ENCODE assay signal across 1 cellular context in the genomic region with DNA sequence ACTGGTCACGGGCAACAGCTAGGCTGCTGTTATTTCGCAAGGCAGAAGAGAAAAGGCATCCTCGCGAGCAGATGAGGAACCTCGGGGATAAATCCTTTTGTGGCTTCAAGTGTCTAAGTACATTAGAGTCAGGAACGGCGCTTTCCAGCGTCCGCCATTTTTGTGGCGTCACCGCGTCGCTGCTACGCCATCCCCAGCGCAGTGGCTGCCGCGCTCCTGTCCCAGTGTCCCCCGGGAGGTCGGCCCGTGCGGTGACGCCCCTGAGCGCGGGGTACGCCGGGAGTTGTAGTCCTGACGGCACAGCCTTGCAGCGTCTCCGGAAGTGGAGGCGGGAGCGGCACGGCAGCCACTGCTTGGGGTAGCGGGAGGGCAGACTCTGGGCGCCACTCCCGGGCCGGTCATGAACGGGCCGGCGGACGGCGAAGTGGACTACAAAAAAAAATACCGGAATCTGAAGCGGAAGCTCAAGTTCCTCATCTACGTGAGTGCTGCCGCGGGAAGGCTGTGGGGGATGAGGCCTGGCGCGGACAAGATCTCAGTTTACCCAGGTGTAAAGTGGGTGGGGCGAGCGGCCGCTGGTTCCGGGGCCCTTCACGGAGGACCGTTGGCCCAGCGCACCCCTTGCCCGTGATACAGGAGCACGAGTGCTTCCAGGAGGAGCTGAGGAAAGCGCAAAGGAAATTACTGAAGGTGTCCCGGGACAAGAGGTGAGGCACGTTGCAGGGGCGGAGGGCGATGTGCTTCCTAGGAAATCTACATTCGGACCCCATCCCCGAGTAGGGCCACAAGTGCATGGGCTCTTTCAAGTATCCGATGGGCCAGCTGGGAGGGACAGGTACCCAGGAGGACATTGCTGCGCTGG.
A peak's percentile ranks its signal among the peaks of the same experiment; 100 is the strongest.
TF ChIP-seq lines count a peak whose summit lies in the region.

A gene with protein sequence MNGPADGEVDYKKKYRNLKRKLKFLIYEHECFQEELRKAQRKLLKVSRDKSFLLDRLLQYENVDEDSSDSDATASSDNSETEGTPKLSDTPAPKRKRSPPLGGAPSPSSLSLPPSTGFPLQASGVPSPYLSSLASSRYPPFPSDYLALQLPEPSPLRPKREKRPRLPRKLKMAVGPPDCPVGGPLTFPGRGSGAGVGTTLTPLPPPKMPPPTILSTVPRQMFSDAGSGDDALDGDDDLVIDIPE (plus strand): TSS at position 331 of the 862 bp plus-strand sequence. CDS start 70 bp downstream, at position 401.

TF ChIP-seq in HepG2, 621 proteins besides CTCF, POLR2A, EP300 and RAD21 (continued from another document and continues in another):
- TF ChIP-seq, protein P1, sequence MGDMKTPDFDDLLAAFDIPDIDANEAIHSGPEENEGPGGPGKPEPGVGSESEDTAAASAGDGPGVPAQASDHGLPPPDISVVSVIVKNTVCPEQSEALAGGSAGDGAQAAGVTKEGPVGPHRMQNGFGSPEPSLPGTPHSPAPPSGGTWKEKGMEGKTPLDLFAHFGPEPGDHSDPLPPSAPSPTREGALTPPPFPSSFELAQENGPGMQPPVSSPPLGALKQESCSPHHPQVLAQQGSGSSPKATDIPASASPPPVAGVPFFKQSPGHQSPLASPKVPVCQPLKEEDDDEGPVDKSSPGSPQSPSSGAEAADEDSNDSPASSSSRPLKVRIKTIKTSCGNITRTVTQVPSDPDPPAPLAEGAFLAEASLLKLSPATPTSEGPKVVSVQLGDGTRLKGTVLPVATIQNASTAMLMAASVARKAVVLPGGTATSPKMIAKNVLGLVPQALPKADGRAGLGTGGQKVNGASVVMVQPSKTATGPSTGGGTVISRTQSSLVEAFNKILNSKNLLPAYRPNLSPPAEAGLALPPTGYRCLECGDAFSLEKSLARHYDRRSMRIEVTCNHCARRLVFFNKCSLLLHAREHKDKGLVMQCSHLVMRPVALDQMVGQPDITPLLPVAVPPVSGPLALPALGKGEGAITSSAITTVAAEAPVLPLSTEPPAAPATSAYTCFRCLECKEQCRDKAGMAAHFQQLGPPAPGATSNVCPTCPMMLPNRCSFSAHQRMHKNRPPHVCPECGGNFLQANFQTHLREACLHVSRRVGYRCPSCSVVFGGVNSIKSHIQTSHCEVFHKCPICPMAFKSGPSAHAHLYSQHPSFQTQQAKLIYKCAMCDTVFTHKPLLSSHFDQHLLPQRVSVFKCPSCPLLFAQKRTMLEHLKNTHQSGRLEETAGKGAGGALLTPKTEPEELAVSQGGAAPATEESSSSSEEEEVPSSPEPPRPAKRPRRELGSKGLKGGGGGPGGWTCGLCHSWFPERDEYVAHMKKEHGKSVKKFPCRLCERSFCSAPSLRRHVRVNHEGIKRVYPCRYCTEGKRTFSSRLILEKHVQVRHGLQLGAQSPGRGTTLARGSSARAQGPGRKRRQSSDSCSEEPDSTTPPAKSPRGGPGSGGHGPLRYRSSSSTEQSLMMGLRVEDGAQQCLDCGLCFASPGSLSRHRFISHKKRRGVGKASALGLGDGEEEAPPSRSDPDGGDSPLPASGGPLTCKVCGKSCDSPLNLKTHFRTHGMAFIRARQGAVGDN (CRISPR knock-in tag; IDR thresholded peaks at IDR 0.05) = peak; percentile 96
- peak; percentile 61 for TF ChIP-seq FOXP4 (CRISPR knock-in tag; IDR thresholded peaks at IDR 0.05)
- no peak for TF ChIP-seq NBN (conservative IDR thresholded peaks at IDR 0.05)
- TF ChIP-seq, protein P2, sequence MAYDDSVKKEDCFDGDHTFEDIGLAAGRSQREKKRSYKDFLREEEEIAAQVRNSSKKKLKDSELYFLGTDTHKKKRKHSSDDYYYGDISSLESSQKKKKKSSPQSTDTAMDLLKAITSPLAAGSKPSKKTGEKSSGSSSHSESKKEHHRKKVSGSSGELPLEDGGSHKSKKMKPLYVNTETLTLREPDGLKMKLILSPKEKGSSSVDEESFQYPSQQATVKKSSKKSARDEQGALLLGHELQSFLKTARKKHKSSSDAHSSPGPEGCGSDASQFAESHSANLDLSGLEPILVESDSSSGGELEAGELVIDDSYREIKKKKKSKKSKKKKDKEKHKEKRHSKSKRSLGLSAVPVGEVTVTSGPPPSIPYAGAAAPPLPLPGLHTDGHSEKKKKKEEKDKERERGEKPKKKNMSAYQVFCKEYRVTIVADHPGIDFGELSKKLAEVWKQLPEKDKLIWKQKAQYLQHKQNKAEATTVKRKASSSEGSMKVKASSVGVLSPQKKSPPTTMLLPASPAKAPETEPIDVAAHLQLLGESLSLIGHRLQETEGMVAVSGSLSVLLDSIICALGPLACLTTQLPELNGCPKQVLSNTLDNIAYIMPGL (CRISPR knock-in tag; IDR thresholded peaks at IDR 0.05; ENCODE audit: borderline replicate concordance in 1 of 2, low read depth in 1 of 2) = peak; percentile 91 to 97
- 0 out of 2 replicates have a peak, but pooled peaks have one; percentile 11 for TF ChIP-seq TGIF2 (CRISPR knock-in tag; IDR thresholded peaks at IDR 0.05)
- peak; percentile 40; the same call in 1 of the 2 replicates for TF ChIP-seq ZNF747 (CRISPR knock-in tag; IDR thresholded peaks at IDR 0.05; ENCODE audit: borderline replicate concordance)
- TF ChIP-seq ATAD3A (CRISPR knock-in tag; IDR thresholded peaks at IDR 0.05) = no peak
- TF ChIP-seq REPIN1 (CRISPR knock-in tag; IDR thresholded peaks at IDR 0.05; ENCODE audit: borderline replicate concordance, low read depth) = peak; percentile 54; the same call in 1 of the 2 replicates
- TF ChIP-seq ZNF776 (CRISPR knock-in tag; IDR thresholded peaks at IDR 0.05) = no peak; the same call in 1 of the 2 replicates
- peak; percentile 97 for TF ChIP-seq GABPB1 (CRISPR knock-in tag; IDR thresholded peaks at IDR 0.05)
- no peak for TF ChIP-seq ZNF562 (CRISPR knock-in tag; IDR thresholded peaks at IDR 0.05; ENCODE audit: borderline replicate concordance)
- TF ChIP-seq, protein P3, sequence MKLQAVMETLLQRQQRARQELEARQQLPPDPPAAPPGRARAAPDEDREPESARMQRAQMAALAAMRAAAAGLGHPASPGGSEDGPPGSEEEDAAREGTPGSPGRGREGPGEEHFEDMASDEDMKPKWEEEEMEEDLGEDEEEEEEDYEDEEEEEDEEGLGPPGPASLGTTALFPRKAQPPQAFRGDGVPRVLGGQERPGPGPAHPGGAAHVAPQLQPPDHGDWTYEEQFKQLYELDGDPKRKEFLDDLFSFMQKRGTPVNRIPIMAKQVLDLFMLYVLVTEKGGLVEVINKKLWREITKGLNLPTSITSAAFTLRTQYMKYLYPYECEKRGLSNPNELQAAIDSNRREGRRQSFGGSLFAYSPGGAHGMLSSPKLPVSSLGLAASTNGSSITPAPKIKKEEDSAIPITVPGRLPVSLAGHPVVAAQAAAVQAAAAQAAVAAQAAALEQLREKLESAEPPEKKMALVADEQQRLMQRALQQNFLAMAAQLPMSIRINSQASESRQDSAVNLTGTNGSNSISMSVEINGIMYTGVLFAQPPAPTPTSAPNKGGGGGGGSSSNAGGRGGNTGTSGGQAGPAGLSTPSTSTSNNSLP (IDR thresholded peaks at IDR 0.05; ENCODE audit: low read depth, low read length) = no peak
- TF ChIP-seq ZNF652 (CRISPR knock-in tag; IDR thresholded peaks at IDR 0.05; ENCODE audit: borderline replicate concordance, low read depth) = peak; percentile 51; the same call in 1 of the 2 replicates
- TF ChIP-seq ZNF224 (CRISPR knock-in tag; IDR thresholded peaks at IDR 0.05) = peak; percentile 94; the same call in 1 of the 2 replicates
- no peak for TF ChIP-seq ZNF260 (CRISPR knock-in tag; IDR thresholded peaks at IDR 0.05; ENCODE audit: borderline replicate concordance, low read depth)
- peak; percentile 80; the same call in 1 of the 2 replicates for TF ChIP-seq ZNF784 (CRISPR knock-in tag; IDR thresholded peaks at IDR 0.05; ENCODE audit: borderline replicate concordance)
- no peak; the same call in 1 of the 2 replicates for TF ChIP-seq HOXD1 (CRISPR knock-in tag; IDR thresholded peaks at IDR 0.05)
- TF ChIP-seq ZNF12 (CRISPR knock-in tag; IDR thresholded peaks at IDR 0.05) = peak; percentile 54; the same call in 1 of the 2 replicates
- TF ChIP-seq, protein P4, sequence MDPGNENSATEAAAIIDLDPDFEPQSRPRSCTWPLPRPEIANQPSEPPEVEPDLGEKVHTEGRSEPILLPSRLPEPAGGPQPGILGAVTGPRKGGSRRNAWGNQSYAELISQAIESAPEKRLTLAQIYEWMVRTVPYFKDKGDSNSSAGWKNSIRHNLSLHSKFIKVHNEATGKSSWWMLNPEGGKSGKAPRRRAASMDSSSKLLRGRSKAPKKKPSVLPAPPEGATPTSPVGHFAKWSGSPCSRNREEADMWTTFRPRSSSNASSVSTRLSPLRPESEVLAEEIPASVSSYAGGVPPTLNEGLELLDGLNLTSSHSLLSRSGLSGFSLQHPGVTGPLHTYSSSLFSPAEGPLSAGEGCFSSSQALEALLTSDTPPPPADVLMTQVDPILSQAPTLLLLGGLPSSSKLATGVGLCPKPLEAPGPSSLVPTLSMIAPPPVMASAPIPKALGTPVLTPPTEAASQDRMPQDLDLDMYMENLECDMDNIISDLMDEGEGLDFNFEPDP (CRISPR knock-in tag; conservative IDR thresholded peaks at IDR 0.05) = 0 out of 2 replicates have a peak, but pooled peaks have one; percentile 35
- TF ChIP-seq, protein P5, sequence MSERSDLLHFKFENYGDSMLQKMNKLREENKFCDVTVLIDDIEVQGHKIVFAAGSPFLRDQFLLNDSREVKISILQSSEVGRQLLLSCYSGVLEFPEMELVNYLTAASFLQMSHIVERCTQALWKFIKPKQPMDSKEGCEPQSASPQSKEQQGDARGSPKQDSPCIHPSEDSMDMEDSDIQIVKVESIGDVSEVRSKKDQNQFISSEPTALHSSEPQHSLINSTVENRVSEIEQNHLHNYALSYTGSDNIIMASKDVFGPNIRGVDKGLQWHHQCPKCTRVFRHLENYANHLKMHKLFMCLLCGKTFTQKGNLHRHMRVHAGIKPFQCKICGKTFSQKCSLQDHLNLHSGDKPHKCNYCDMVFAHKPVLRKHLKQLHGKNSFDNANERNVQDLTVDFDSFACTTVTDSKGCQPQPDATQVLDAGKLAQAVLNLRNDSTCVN (CRISPR knock-in tag; IDR thresholded peaks at IDR 0.05; ENCODE audit: borderline replicate concordance) = 0 out of 2 replicates have a peak, but pooled peaks have one; percentile 62
- 0 out of 2 replicates have a peak, but pooled peaks have one; percentile 66 for TF ChIP-seq ZNF557 (CRISPR knock-in tag; IDR thresholded peaks at IDR 0.05)
- peak; percentile 99 for TF ChIP-seq ETV5 (CRISPR knock-in tag; IDR thresholded peaks at IDR 0.05; ENCODE audit: borderline replicate concordance)
- TF ChIP-seq ZNF83 (CRISPR knock-in tag; IDR thresholded peaks at IDR 0.05; ENCODE audit: borderline replicate concordance) = no peak
- TF ChIP-seq HHEX (CRISPR knock-in tag; IDR thresholded peaks at IDR 0.05) = no peak
- TF ChIP-seq ZNF432 (CRISPR knock-in tag; IDR thresholded peaks at IDR 0.05; ENCODE audit: borderline replicate concordance) = 0 out of 2 replicates have a peak, but pooled peaks have one; percentile 93
- peak; percentile 5; the same call in 1 of the 2 replicates for TF ChIP-seq MXD1 (CRISPR knock-in tag; IDR thresholded peaks at IDR 0.05)
- no peak for TF ChIP-seq CENPX (CRISPR knock-in tag; IDR thresholded peaks at IDR 0.05)
- peak; percentile 33; the same call in 1 of the 2 replicates for TF ChIP-seq MNT (IDR thresholded peaks at IDR 0.05)
- TF ChIP-seq ZNF770 (CRISPR knock-in tag; IDR thresholded peaks at IDR 0.05) = no peak; the same call in none of the 2 replicates
- TF ChIP-seq TBX2 (CRISPR knock-in tag; IDR thresholded peaks at IDR 0.05; ENCODE audit: borderline replicate concordance) = peak; percentile 80
- TF ChIP-seq ZNF10 (CRISPR knock-in tag; IDR thresholded peaks at IDR 0.05; ENCODE audit: borderline replicate concordance, low read depth) = no peak
